ENCODE assay signal across 16 cellular contexts in the genomic region with DNA sequence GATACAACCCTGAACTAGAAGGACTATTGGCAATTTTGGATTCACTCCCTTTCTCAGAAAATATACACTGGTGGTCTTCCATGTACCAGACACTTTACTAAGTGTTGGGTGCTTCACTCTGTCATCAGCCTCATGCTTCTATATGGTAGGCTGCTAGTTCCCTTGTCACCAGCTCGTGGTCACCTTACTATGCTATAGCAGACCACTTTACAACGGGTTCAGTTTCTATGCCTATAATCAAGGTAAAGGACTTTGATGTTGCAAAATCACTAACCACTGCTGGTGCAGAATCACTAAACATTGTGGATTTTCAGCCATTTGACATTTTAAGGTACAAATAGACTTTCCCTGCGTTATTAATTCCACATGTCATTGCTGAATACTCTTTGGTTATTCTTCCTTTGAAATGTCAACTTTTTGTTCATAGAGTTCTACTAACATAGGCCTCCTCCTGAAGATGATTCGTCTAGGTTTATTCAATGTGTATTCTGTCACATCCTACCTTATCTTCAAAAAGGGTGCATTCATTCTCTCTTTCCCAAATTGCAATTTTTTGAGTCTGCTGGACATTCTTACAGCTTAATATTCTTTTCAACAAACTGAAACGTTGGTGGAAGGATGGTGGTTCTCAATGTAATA.
DNase-seq lines count a peak whose midpoint lies in the region; ATAC-seq, FAIRE-seq and TF ChIP-seq lines count a peak whose summit lies in the region.
"Had no signal": no experiment of that assay in that cellular context is flagged by ENCODE, and none has a peak within 500 bp of the region (broad histone marks: within the 10 kb centered on the region; RNA-seq: fewer than 3 reads in every experiment).

No MANE protein-coding gene starts in this region.

- no peak overlapping the region for H3K4me2 ChIP-seq in astrocyte (ENCODE audit: low read length)

- peaks cover 60% of the 10 kb centered on the region for H3K4me1 Mint-ChIP-seq in activated naive CD4-positive, alpha-beta T cell treated with anti-CD3 and anti-CD28 coated beads, Interleukin-2, amount 50 U/mL, for 24 hours
- peaks cover 19% of the 10 kb centered on the region for H3K4me1 Mint-ChIP-seq in activated naive CD4-positive, alpha-beta T cell treated with anti-CD3 and anti-CD28 coated beads for 36 hours (ENCODE audit: low read depth)
- H3K4me1 Mint-ChIP-seq in T-cell, result peaks cover 31 to 52% (median 39%) of the 10 kb centered on the region in 3 donors
- peaks cover 25% of the 10 kb centered on the region for H3K4me1 Mint-ChIP-seq in astrocyte (ENCODE audit: low read depth, unreplicated experiment)
- peaks cover 65% of the 10 kb centered on the region for H3K4me1 Mint-ChIP-seq in stimulated activated naive CD8-positive, alpha-beta T cell treated with anti-CD3 and anti-CD28 coated beads, Interleukin-15, amount 100 ng/mL, for 72 hours

- H3K36me3 ChIP-seq in astrocyte (ENCODE audit: insufficient read depth, low read length), result peaks cover 15% of the 10 kb centered on the region
- H3K36me3 ChIP-seq: MG63 had no signal

- ATAC-seq in T-cell (replicated peaks in 1 of 4), result no peak
- ATAC-seq in stimulated activated naive CD8-positive, alpha-beta T cell treated with anti-CD3 and anti-CD28 coated beads, Interleukin-15, amount 100 ng/mL, for 72 hours, result peak; percentile 95

- intact Hi-C loops in activated naive CD4-positive, alpha-beta T cell treated with anti-CD3 and anti-CD28 coated beads for 36 hours (cut with micrococcal nuclease), result no loop called here

- H3K27ac ChIP-seq in astrocyte (ENCODE audit: low read depth, low read length) (no peak overlapping the region), substantia nigra (ENCODE audit: low read depth, low read length, poor library complexity, severe bottlenecking) (no peak overlapping the region)

- no peak overlapping the region for H3K4me3 ChIP-seq in astrocyte (ENCODE audit: insufficient read depth, low read depth, low read length)
- H3K4me3 ChIP-seq: MG63 had no signal

- CTCF ChIA-PET in activated naive CD4-positive, alpha-beta T cell treated with anti-CD3 and anti-CD28 coated beads for 36 hours (lab: Charles Lee), result interaction anchor here (0.7 to 2.0 kb wide), 5 partner anchors 45 to 103 kb away, joined by 3 to 11 read pairs (median 4); no protein-coding TSS in a partner anchor
- CTCF ChIA-PET in T-cell (lab: Charles Lee), result interaction anchor here in 1 of 2 donors (1.1 to 1.5 kb wide), 2 partner anchors 9 to 13 kb away, joined by 3 to 4 read pairs; no protein-coding TSS in a partner anchor

- no peak for FAIRE-seq in astrocyte (lab: Jason Lieb, UNC)
- FAIRE-seq: H54, RCC 7860 had no signal

- DNase-seq in activated naive CD4-positive, alpha-beta T cell treated with anti-CD3 and anti-CD28 coated beads for 36 hours, result no peak
- DNase-seq in T-cell, result no peak
- DNase-seq in astrocyte (ENCODE audit: low read depth), result no peak
- no peak for DNase-seq in stimulated activated naive CD8-positive, alpha-beta T cell treated with anti-CD3 and anti-CD28 coated beads, Interleukin-15, amount 100 ng/mL, for 72 hours
- DNase-seq in 8988T, result no peak
- no peak for DNase-seq in substantia nigra (lab: John Stamatoyannopoulos, UW)
- DNase-seq: DMS79, MG63, NCI-H1105 treated with DMSO at 0.1 percent for 48 hours, NCI-H1694 treated with DMSO at 0.1 percent for 48 hours, NCI-H69, SHP77 had no signal

- H3K9me3 ChIP-seq in astrocyte (ENCODE audit: insufficient read depth, low read depth, low read length), result no peaks in the 10 kb centered on the region
- H3K9me3 ChIP-seq: MG63 had no signal

- H3K27me3 ChIP-seq in astrocyte (ENCODE audit: insufficient read depth, low read length), result no peaks in the 10 kb centered on the region
- H3K27me3 ChIP-seq: MG63 had no signal

- no peaks in the 10 kb centered on the region for H3K79me2 ChIP-seq in astrocyte (ENCODE audit: insufficient read depth, low read length)

- H3K4me1 ChIP-seq in astrocyte (ENCODE audit: insufficient read depth, low read length), result peaks cover 8% of the 10 kb centered on the region

- H3K27me3 Mint-ChIP-seq in activated naive CD4-positive, alpha-beta T cell treated with anti-CD3 and anti-CD28 coated beads, Interleukin-2, amount 50 U/mL, for 24 hours, result no peaks in the 10 kb centered on the region
- no peaks in the 10 kb centered on the region for H3K27me3 Mint-ChIP-seq in activated naive CD4-positive, alpha-beta T cell treated with anti-CD3 and anti-CD28 coated beads for 36 hours (ENCODE audit: low read depth)
- H3K27me3 Mint-ChIP-seq in T-cell, result no peaks in the 10 kb centered on the region
- H3K27me3 Mint-ChIP-seq in astrocyte (ENCODE audit: low read depth, unreplicated experiment), result no peaks in the 10 kb centered on the region
- H3K27me3 Mint-ChIP-seq in stimulated activated naive CD8-positive, alpha-beta T cell treated with anti-CD3 and anti-CD28 coated beads, Interleukin-15, amount 100 ng/mL, for 72 hours, result no peaks in the 10 kb centered on the region

- no peak overlapping the region for H3K4me3 Mint-ChIP-seq in activated naive CD4-positive, alpha-beta T cell treated with anti-CD3 and anti-CD28 coated beads, Interleukin-2, amount 50 U/mL, for 24 hours
- H3K4me3 Mint-ChIP-seq in activated naive CD4-positive, alpha-beta T cell treated with anti-CD3 and anti-CD28 coated beads for 36 hours, result no peak overlapping the region
- H3K4me3 Mint-ChIP-seq in T-cell, result no peak overlapping the region
- H3K4me3 Mint-ChIP-seq in astrocyte (ENCODE audit: unreplicated experiment), result no peak overlapping the region
- H3K4me3 Mint-ChIP-seq in stimulated activated naive CD8-positive, alpha-beta T cell treated with anti-CD3 and anti-CD28 coated beads, Interleukin-15, amount 100 ng/mL, for 72 hours, result no peak overlapping the region
- H3K4me3 Mint-ChIP-seq: CD14-positive monocyte had no signal

- POLR2A ChIA-PET in T-cell (lab: Charles Lee), result no interaction called here

- peak overlapping the region; percentile 46 for H3K27ac Mint-ChIP-seq in activated naive CD4-positive, alpha-beta T cell treated with anti-CD3 and anti-CD28 coated beads, Interleukin-2, amount 50 U/mL, for 24 hours
- H3K27ac Mint-ChIP-seq in activated naive CD4-positive, alpha-beta T cell treated with anti-CD3 and anti-CD28 coated beads for 36 hours, result no peak overlapping the region
- H3K27ac Mint-ChIP-seq in T-cell, result peak overlapping the region; percentile 19 to 64
- peak overlapping the region; percentile 23 for H3K27ac Mint-ChIP-seq in astrocyte (ENCODE audit: unreplicated experiment)
- no peak overlapping the region for H3K27ac Mint-ChIP-seq in stimulated activated naive CD8-positive, alpha-beta T cell treated with anti-CD3 and anti-CD28 coated beads, Interleukin-15, amount 100 ng/mL, for 72 hours

- H4K20me1 ChIP-seq in astrocyte (ENCODE audit: insufficient read depth, low read length), result no peaks in the 10 kb centered on the region

- no peak for TF ChIP-seq CTCF in astrocyte (IDR thresholded peaks at IDR 0.05; ENCODE audit: insufficient read depth, low read depth, low read length)

- peaks cover 47% of the 10 kb centered on the region for H3K36me3 Mint-ChIP-seq in activated naive CD4-positive, alpha-beta T cell treated with anti-CD3 and anti-CD28 coated beads, Interleukin-2, amount 50 U/mL, for 24 hours
- H3K36me3 Mint-ChIP-seq in activated naive CD4-positive, alpha-beta T cell treated with anti-CD3 and anti-CD28 coated beads for 36 hours (ENCODE audit: low read depth), result peaks cover 51% of the 10 kb centered on the region
- H3K36me3 Mint-ChIP-seq in T-cell, result peaks cover 70% of the 10 kb centered on the region
- peaks cover 2% of the 10 kb centered on the region for H3K36me3 Mint-ChIP-seq in astrocyte (ENCODE audit: low read depth, unreplicated experiment)

- H3K9me3 Mint-ChIP-seq in activated naive CD4-positive, alpha-beta T cell treated with anti-CD3 and anti-CD28 coated beads, Interleukin-2, amount 50 U/mL, for 24 hours, result no peaks in the 10 kb centered on the region
- no peaks in the 10 kb centered on the region for H3K9me3 Mint-ChIP-seq in activated naive CD4-positive, alpha-beta T cell treated with anti-CD3 and anti-CD28 coated beads for 36 hours
- H3K9me3 Mint-ChIP-seq in T-cell (no peaks in the 10 kb centered on the region), astrocyte (ENCODE audit: unreplicated experiment) (peaks cover 3% of the 10 kb centered on the region)
- no peaks in the 10 kb centered on the region for H3K9me3 Mint-ChIP-seq in stimulated activated naive CD8-positive, alpha-beta T cell treated with anti-CD3 and anti-CD28 coated beads, Interleukin-15, amount 100 ng/mL, for 72 hours
- H3K9me3 Mint-ChIP-seq: CD14-positive monocyte had no signal

- no peak overlapping the region for H2AFZ ChIP-seq in astrocyte (ENCODE audit: low read depth, low read length)

- no peak overlapping the region for H3K9ac ChIP-seq in astrocyte (ENCODE audit: low read length)

Comparison
In these comparisons a context has a peak if more than half of its experiments do, and no peak if none do; other contexts are left out.
1. H3K27ac Mint-ChIP-seq: peak in activated naive CD4-positive, alpha-beta T cell treated with anti-CD3 and anti-CD28 coated beads, Interleukin-2, amount 50 U/mL, for 24 hours (single experiment), T-cell (2 of 2) and astrocyte (single experiment); none in activated naive CD4-positive, alpha-beta T cell treated with anti-CD3 and anti-CD28 coated beads for 36 hours (single experiment) and stimulated activated naive CD8-positive, alpha-beta T cell treated with anti-CD3 and anti-CD28 coated beads, Interleukin-15, amount 100 ng/mL, for 72 hours (0 of 2).